Comparison of ENCODE assay signal across 19 cellular contexts in the genomic region with DNA sequence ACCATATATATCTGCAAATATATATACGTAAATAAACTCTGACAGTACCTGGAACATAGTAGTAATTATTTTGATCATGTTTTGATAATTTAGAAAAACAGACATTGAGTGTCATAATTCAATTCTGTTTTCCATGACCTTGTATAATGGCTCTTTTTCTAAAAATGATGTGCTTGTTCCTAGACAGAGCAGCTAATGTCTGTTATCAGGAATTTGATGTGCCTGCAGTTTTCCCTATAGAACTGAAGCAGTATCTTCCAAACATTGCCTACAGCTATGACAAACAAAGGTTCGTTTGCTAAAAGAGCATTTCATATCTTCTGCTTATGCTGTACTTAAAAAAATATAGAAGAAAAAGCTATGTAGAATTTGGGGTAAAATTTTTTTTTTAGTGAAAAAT. TPM values are rescaled to one million over a fixed set of nuclear protein-coding genes. Genes with fewer than 3 reads are reported as not detected.
A peak's percentile ranks its signal among the peaks of the same experiment; 100 is the strongest.
DNase-seq lines count a peak whose midpoint lies in the region; ATAC-seq and TF ChIP-seq lines count a peak whose summit lies in the region.
"Had no signal": no experiment of that assay in that cellular context is flagged by ENCODE, and none has a peak within 500 bp of the region (broad histone marks: within the 10 kb centered on the region; RNA-seq: fewer than 3 reads in every experiment).

No MANE protein-coding gene starts in this region.

- peak; percentile 94 for DNase-seq in SK-MEL-5 (ENCODE audit: low read depth, low spot score)
- DNase-seq in foreskin melanocyte, result peak; percentile 84
- no peak for DNase-seq in T1000 (lab: John Stamatoyannopoulos, UW)
- DNase-seq in OCI-M2 (lab: John Stamatoyannopoulos, UW; ENCODE audit: unreplicated experiment), result no peak
- DNase-seq in NCI-H2081 (lab: John Stamatoyannopoulos, UW), result no peak
- DNase-seq: AML-193; CD4-positive, alpha-beta T cell; CD8-positive, alpha-beta T cell; COR-L47; DMS 273 treated with DMSO at 0.1 percent for 48 hours; DMS153; DMS53; DMS79; DND-41; EL; GDM1 had no signal

- no peak for ATAC-seq in SK-N-SH treated with all-trans-retinoic acid at 6 μM for 48 hours
- ATAC-seq: A549; CD8-positive, alpha-beta T cell; GM12878 had no signal

- in situ Hi-C loops in SK-MEL-5 (cut with HindIII; ENCODE audit: low pct_unique_long_range_greater_than_20kb, low sequenced_read_pairs), result no loop called here

TF ChIP-seq in SK-N-SH treated with all-trans-retinoic acid at 6 μM for 48 hours, 23 proteins besides CTCF, POLR2A, EP300 and RAD21:
- TF ChIP-seq TCF4 (CRISPR knock-in tag; IDR thresholded peaks at IDR 0.05; ENCODE audit: borderline replicate concordance) (peak; percentile 40; the same call in 1 of the 2 replicates), ZFP30 (CRISPR knock-in tag; IDR thresholded peaks at IDR 0.05) (no peak)

RNA-seq across cellular contexts. Expression of gene SETD9, which starts 5.3 kb away (rescaled TPM):
- 28.7 and 45.4 TPM in 2 replicates for total RNA-seq in SK-MEL-5 (2014; rRNA removed; shearing (Covaris generic))
- 18.9 and 32.3 TPM in 2 replicates for polyA plus RNA-seq in SK-MEL-5 (2015; cell fraction: cytosol; rRNA removed)
- polyA plus RNA-seq in SK-MEL-5 (2015; cell fraction: nucleus; rRNA removed), result 16.0 and 18.9 TPM in 2 replicates

RNA-seq across cellular contexts. Expression of gene MIER3, which starts 37.2 kb away (rescaled TPM):
- total RNA-seq in SK-MEL-5 (2014; rRNA removed; shearing (Covaris generic)), result 33.7 and 36.3 TPM in 2 replicates
- 18.5 and 34.0 TPM in 2 replicates for polyA plus RNA-seq in SK-MEL-5 (2015; cell fraction: cytosol; rRNA removed)
- 63.4 and 69.8 TPM in 2 replicates for polyA plus RNA-seq in SK-MEL-5 (2015; cell fraction: nucleus; rRNA removed)

Comparison
In these comparisons a context has a peak if more than half of its experiments do, and no peak if none do; other contexts are left out.
1. DNase-seq: peak in SK-MEL-5 (single experiment) and foreskin melanocyte (single experiment); none in T1000 (single experiment), OCI-M2 (single experiment) and NCI-H2081 (0 of 2).